21 cellular contexts compared by ENCODE assay signal in the genomic region with DNA sequence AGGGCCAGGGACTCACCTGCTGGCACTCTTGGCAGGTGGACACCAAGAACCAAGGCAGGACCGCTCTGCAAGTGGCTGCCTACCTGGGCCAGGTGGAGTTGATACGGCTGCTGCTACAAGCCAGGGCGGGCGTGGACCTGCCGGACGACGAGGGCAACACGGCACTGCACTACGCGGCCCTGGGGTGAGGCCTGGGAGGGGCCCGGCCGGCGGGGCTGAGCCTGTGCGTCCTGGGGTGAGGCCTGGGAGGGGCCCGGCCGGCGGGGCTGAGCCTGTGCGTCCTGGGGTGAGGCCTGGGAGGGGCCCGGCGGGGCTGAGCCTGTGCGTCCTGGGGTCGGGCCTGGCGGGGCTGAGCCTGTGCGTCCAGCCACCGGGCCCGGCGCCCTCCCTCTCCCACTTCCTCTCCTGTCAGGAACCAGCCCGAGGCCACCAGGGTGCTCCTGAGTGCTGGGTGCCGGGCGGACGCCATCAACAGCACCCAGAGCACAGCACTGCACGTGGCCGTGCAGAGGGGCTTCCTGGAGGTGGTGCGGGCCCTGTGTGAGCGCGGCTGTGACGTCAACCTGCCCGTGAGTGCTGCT. TPM values are rescaled to one million over a fixed set of nuclear protein-coding genes. Genes with fewer than 3 reads are reported as not detected.
DNase-seq lines count a peak whose midpoint lies in the region; ATAC-seq lines count a peak whose summit lies in the region.
"Had no signal": no experiment of that assay in that cellular context is flagged by ENCODE, and none has a peak within 500 bp of the region (broad histone marks: within the 10 kb centered on the region; RNA-seq: fewer than 3 reads in every experiment).

No MANE protein-coding gene starts in this region.

- peak overlapping the region; percentile 81 to 85 for H3K27ac ChIP-seq in esophagus (ENCODE audit: low read depth in 2 of 2, low read length in 1 of 2)
- H3K27ac ChIP-seq: ascending aorta, BLaER1, thyroid gland had no signal

- H3K27ac Mint-ChIP-seq in IgD-negative memory B cell, result peak overlapping the region in 2 of 3 donors; percentile 42 to 63
- no peak overlapping the region for H3K27ac Mint-ChIP-seq in natural killer cell treated with Interleukin-12 subunit alpha and Interleukin-12 subunit beta and Interleukin-15 and Interleukin-18, amount 100 ng/mL, for 72 hours
- H3K27ac Mint-ChIP-seq: dendritic cell treated with granulocyte-macrophage colony-stimulating factor and Interleukin-4, amounts not matched to agents 40 ng/mL and 50 ng/mL, for 4 days; T-cell had no signal

- 48 to 65% methylated on average over 19 to 38 of the region's 38 CpGs for WGBS in esophagus, 2 donors

- H3K36me3 ChIP-seq in H7 (replicated peaks; ENCODE audit: control insufficient read depth, insufficient read depth, low read length) (no peaks in the 10 kb centered on the region), esophagus (ENCODE audit: control insufficient read depth in 2 of 2, insufficient read depth in 2 of 2, low read length in 1 of 2) (peaks cover 0 to 29% of the 10 kb centered on the region in 2 donors)

- no peak overlapping the region for H3K4me3 ChIP-seq in H7 (ENCODE audit: insufficient read depth, low read depth, low read length)
- peak overlapping the region; percentile 0 to 49 for H3K4me3 ChIP-seq in esophagus (ENCODE audit: low read depth in 1 of 2, low read length in 2 of 2)
- H3K4me3 ChIP-seq: ascending aorta, thyroid gland had no signal

- DNase-seq in H7 (peak; percentile 71), NCI-H748 (lab: John Stamatoyannopoulos, UW; ENCODE audit: unreplicated experiment) (no peak), KBM-7 (no peak), cerebellar cortex (ENCODE audit: low spot score) (no peak)
- peak; percentile 59 for DNase-seq in natural killer cell treated with Interleukin-12 subunit alpha and Interleukin-12 subunit beta and Interleukin-15 and Interleukin-18, amount 100 ng/mL, for 72 hours (ENCODE audit: low spot score)
- DNase-seq: activated gamma-delta T cell; DMS 273 treated with DMSO at 0.1 percent for 48 hours; hippocampal formation; NCI-H1930; NCI-H524 treated with DMSO at 0.1 percent for 48 hours; stimulated activated CD4-positive, alpha-beta T cell treated with anti-CD3 and anti-CD28 coated beads, Interleukin-4, amount 100 ng/mL, for 4 hours; thyroid gland had no signal

- peaks cover 0 to 36% of the 10 kb centered on the region in 2 donors for H3K4me1 ChIP-seq in esophagus (ENCODE audit: control insufficient read depth in 2 of 2, insufficient read depth in 2 of 2, low read length in 1 of 2)

- H3K4me3 Mint-ChIP-seq in IgD-negative memory B cell, result peak overlapping the region in 1 of 4 donors; percentile 27
- no peak overlapping the region for H3K4me3 Mint-ChIP-seq in natural killer cell treated with Interleukin-12 subunit alpha and Interleukin-12 subunit beta and Interleukin-15 and Interleukin-18, amount 100 ng/mL, for 72 hours
- H3K4me3 Mint-ChIP-seq: dendritic cell treated with granulocyte-macrophage colony-stimulating factor and Interleukin-4, amounts not matched to agents 40 ng/mL and 50 ng/mL, for 4 days; neural crest cell had no signal

- peaks cover 21% of the 10 kb centered on the region for H3K27me3 ChIP-seq in H7 (ENCODE audit: control insufficient read depth, insufficient read depth, low read length)
- peaks cover 0 to 9% of the 10 kb centered on the region in 2 donors for H3K27me3 ChIP-seq in esophagus (ENCODE audit: control insufficient read depth in 1 of 2, insufficient read depth in 2 of 2, low read length in 2 of 2)
- H3K27me3 ChIP-seq: ascending aorta had no signal

- peaks cover 4% of the 10 kb centered on the region for H3K27me3 Mint-ChIP-seq in IgD-negative memory B cell
- no peaks in the 10 kb centered on the region for H3K27me3 Mint-ChIP-seq in natural killer cell treated with Interleukin-12 subunit alpha and Interleukin-12 subunit beta and Interleukin-15 and Interleukin-18, amount 100 ng/mL, for 72 hours

- H3K9me3 Mint-ChIP-seq in IgD-negative memory B cell, result peaks cover 0 to 2% (median 0%) of the 10 kb centered on the region in 3 donors
- no peaks in the 10 kb centered on the region for H3K9me3 Mint-ChIP-seq in natural killer cell treated with Interleukin-12 subunit alpha and Interleukin-12 subunit beta and Interleukin-15 and Interleukin-18, amount 100 ng/mL, for 72 hours
- H3K9me3 Mint-ChIP-seq: dendritic cell treated with granulocyte-macrophage colony-stimulating factor and Interleukin-4, amounts not matched to agents 40 ng/mL and 50 ng/mL, for 4 days; neural crest cell; T-cell had no signal

- H3K4me1 Mint-ChIP-seq in IgD-negative memory B cell, result peaks cover 0 to 5% (median 3%) of the 10 kb centered on the region in 3 donors
- peaks cover 15 to 16% of the 10 kb centered on the region in 2 donors for H3K4me1 Mint-ChIP-seq in natural killer cell treated with Interleukin-12 subunit alpha and Interleukin-12 subunit beta and Interleukin-15 and Interleukin-18, amount 100 ng/mL, for 72 hours (ENCODE audit: low read depth in 2 of 2)
- H3K4me1 Mint-ChIP-seq: neural crest cell had no signal

- in situ Hi-C loops in KBM-7 (cut with MboI; ENCODE audit: low pct_unique_long_range_greater_than_20kb, low sequenced_read_pairs), result no loop called here

- H3K36me3 Mint-ChIP-seq in IgD-negative memory B cell, result peaks cover 2% of the 10 kb centered on the region
- no peaks in the 10 kb centered on the region for H3K36me3 Mint-ChIP-seq in natural killer cell treated with Interleukin-12 subunit alpha and Interleukin-12 subunit beta and Interleukin-15 and Interleukin-18, amount 100 ng/mL, for 72 hours
- H3K36me3 Mint-ChIP-seq: T-cell had no signal

- no peaks in the 10 kb centered on the region for H3K9me3 ChIP-seq in esophagus (ENCODE audit: control insufficient read depth in 2 of 2, insufficient read depth in 1 of 2, low read depth in 1 of 2, low read length in 1 of 2)
- H3K9me3 ChIP-seq: ascending aorta, BLaER1, thyroid gland had no signal

- no peak for ATAC-seq in natural killer cell treated with Interleukin-12 subunit alpha and Interleukin-12 subunit beta and Interleukin-15 and Interleukin-18, amount 100 ng/mL, for 72 hours
- ATAC-seq in HG02678 (IDR thresholded peaks at IDR 0.05; ENCODE audit: unreplicated experiment), result no peak
- ATAC-seq: sciatic nerve, T-cell had no signal

RNA-seq across cellular contexts. Expression of a gene that starts 4.6 kb away (rescaled TPM):
- total RNA-seq in H7 (2014; rRNA removed; shearing (Covaris generic)), result 11.9 and 15.7 TPM in 2 replicates
- 0.93 TPM for polyA plus RNA-seq in IgD-negative memory B cell
- 1 to 10 TPM in 1 of 2 donors, under 1 TPM in 1; 0.91 to 2.7 TPM for polyA plus RNA-seq in esophagus
- total RNA-seq in natural killer cell treated with Interleukin-12 subunit alpha and Interleukin-12 subunit beta and Interleukin-15 and Interleukin-18, amount 100 ng/mL, for 72 hours, result 1 to 10 TPM; 4.9 to 6.1 TPM

RNA-seq across cellular contexts. Expression of a gene that starts 12.1 kb away (rescaled TPM):
- total RNA-seq in H7 (2014; rRNA removed; shearing (Covaris generic)), result 45.7 and 89.0 TPM in 2 replicates
- polyA plus RNA-seq in IgD-negative memory B cell (22.4 TPM), esophagus (100 to 1,000 TPM in 1 of 2 donors, 10 to 100 TPM in 1; 89.9 to 153 TPM)
- total RNA-seq in natural killer cell treated with Interleukin-12 subunit alpha and Interleukin-12 subunit beta and Interleukin-15 and Interleukin-18, amount 100 ng/mL, for 72 hours, result 10 to 100 TPM; 29.3 to 43.5 TPM

RNA-seq across cellular contexts. Expression of a gene that starts 27.4 kb away (rescaled TPM):
- 25.6 and 32.7 TPM in 2 replicates for total RNA-seq in H7 (2014; rRNA removed; shearing (Covaris generic))
- polyA plus RNA-seq in IgD-negative memory B cell (not detected), esophagus (1 to 10 TPM; 7.5 to 8.3 TPM)
- total RNA-seq in natural killer cell treated with Interleukin-12 subunit alpha and Interleukin-12 subunit beta and Interleukin-15 and Interleukin-18, amount 100 ng/mL, for 72 hours, result 1 to 10 TPM in 1 of 2 donors, under 1 TPM in 1; 0.81 to 2.4 TPM

RNA-seq across cellular contexts. Expression of a gene that starts 31.5 kb away (rescaled TPM):
- total RNA-seq in H7 (2014; rRNA removed; shearing (Covaris generic)), result 12.0 and 16.8 TPM in 2 replicates
- polyA plus RNA-seq in IgD-negative memory B cell (19.9 TPM), esophagus (10 to 100 TPM; 20.6 to 21.0 TPM)
- total RNA-seq in natural killer cell treated with Interleukin-12 subunit alpha and Interleukin-12 subunit beta and Interleukin-15 and Interleukin-18, amount 100 ng/mL, for 72 hours, result 10 to 100 TPM; 37.2 to 51.7 TPM

RNA-seq across cellular contexts. Expression of a gene that starts 52.7 kb away (rescaled TPM):
- total RNA-seq in H7 (2014; rRNA removed; shearing (Covaris generic)), result 80.7 and 94.3 TPM in 2 replicates
- polyA plus RNA-seq in IgD-negative memory B cell (176 TPM), esophagus (10 to 100 TPM; 67.7 to 91.4 TPM)
- 100 to 1,000 TPM in 1 of 2 donors, 10 to 100 TPM in 1; 97.6 to 146 TPM for total RNA-seq in natural killer cell treated with Interleukin-12 subunit alpha and Interleukin-12 subunit beta and Interleukin-15 and Interleukin-18, amount 100 ng/mL, for 72 hours

Comparison
In these comparisons a context has a peak if more than half of its experiments do, and no peak if none do; other contexts are left out.
1. DNase-seq: peak in H7 (single experiment) and natural killer cell treated with Interleukin-12 subunit alpha and Interleukin-12 subunit beta and Interleukin-15 and Interleukin-18, amount 100 ng/mL, for 72 hours (single experiment); none in NCI-H748 (single experiment), KBM-7 (single experiment) and cerebellar cortex (single experiment).
2. H3K27ac Mint-ChIP-seq: peak in IgD-negative memory B cell (2 of 3); none in natural killer cell treated with Interleukin-12 subunit alpha and Interleukin-12 subunit beta and Interleukin-15 and Interleukin-18, amount 100 ng/mL, for 72 hours (0 of 2).